In genomic region chr19:33505168-33505567, GRCh38 we compare ENCODE assay signal across 22 cellular contexts.
"Had no signal": no experiment of that assay in that cellular context is flagged by ENCODE, and none has a peak within 500 bp of the region (broad histone marks: within the 10 kb centered on the region; RNA-seq: fewer than 3 reads in every experiment).

No MANE protein-coding gene starts in this region.

- H3K4me1 Mint-ChIP-seq: activated CD4-positive, alpha-beta T cell treated with anti-CD3 and anti-CD28 coated beads for 36 hours had no signal

- H3K27me3 Mint-ChIP-seq: activated CD4-positive, alpha-beta T cell treated with anti-CD3 and anti-CD28 coated beads for 36 hours; activated naive CD8-positive, alpha-beta T cell treated with anti-CD3 and anti-CD28 coated beads, Interleukin-2, amount 10 ng/mL, durations not matched to agents 7 days and 5 days had no signal

- H3K27me3 ChIP-seq: body of pancreas, testis had no signal

- H3K9me3 Mint-ChIP-seq: activated naive CD4-positive, alpha-beta T cell treated with anti-CD3 and anti-CD28 coated beads for 36 hours; nephron progenitor cell; WTC11 had no signal

- H3K36me3 Mint-ChIP-seq: WTC11 had no signal

- H3K4me1 ChIP-seq: body of pancreas had no signal

- ATAC-seq: activated CD4-positive, alpha-beta T cell treated with anti-CD3 and anti-CD28 coated beads for 36 hours; body of pancreas; esophagus mucosa; WTC11 had no signal

- H3K27ac ChIP-seq: body of pancreas had no signal

- H3K27ac Mint-ChIP-seq: activated CD4-positive, alpha-beta T cell treated with anti-CD3 and anti-CD28 coated beads for 36 hours; activated naive CD4-positive, alpha-beta T cell treated with anti-CD3 and anti-CD28 coated beads for 36 hours; activated naive CD8-positive, alpha-beta T cell treated with anti-CD3 and anti-CD28 coated beads, Interleukin-2, amount 10 ng/mL, durations not matched to agents 7 days and 5 days; WTC11 had no signal

- H3K4me3 ChIP-seq: body of pancreas, testis had no signal

- H3K4me3 Mint-ChIP-seq: activated CD4-positive, alpha-beta T cell treated with anti-CD3 and anti-CD28 coated beads for 36 hours; activated naive CD4-positive, alpha-beta T cell treated with anti-CD3 and anti-CD28 coated beads for 36 hours; activated naive CD8-positive, alpha-beta T cell treated with anti-CD3 and anti-CD28 coated beads, Interleukin-2, amount 10 ng/mL, durations not matched to agents 7 days and 5 days; nephron progenitor cell; WTC11 had no signal

- DNase-seq: activated CD4-positive, alpha-beta T cell treated with anti-CD3 and anti-CD28 coated beads for 36 hours; activated CD4-positive, alpha-beta T cell treated with anti-CD3 and anti-CD28 coated beads, Interleukin-2, amount 50 U/mL, for 48 hours; activated CD8-positive, alpha-beta memory T cell treated with anti-CD3 and anti-CD28 coated beads, Interleukin-2, amount 50 U/mL, for 48 hours; activated naive CD4-positive, alpha-beta T cell treated with anti-CD3 and anti-CD28 coated beads for 36 hours; activated naive CD8-positive, alpha-beta T cell treated with anti-CD3 and anti-CD28 coated beads, Interleukin-2, amount 10 ng/mL, durations not matched to agents 7 days and 5 days; activated T-cell treated with anti-CD3 and anti-CD28 coated beads, Interleukin-2, amount 50 U/mL, for 48 hours; amniotic stem cell; body of pancreas; caudate nucleus; dermis blood vessel endothelial cell; effector memory CD4-positive, alpha-beta T cell; foreskin melanocyte; hippocampal formation; kidney glomerular epithelial cell; nephron progenitor cell; occipital lobe; stimulated activated CD4-positive, alpha-beta T cell treated with anti-CD3 and anti-CD28 coated beads, Interleukin-2, amount 100 ng/mL, for 48 hours; stimulated activated naive CD4-positive, alpha-beta T cell; T1000; testis had no signal

- H3K9me3 ChIP-seq: body of pancreas, testis had no signal
